In the genomic region with DNA sequence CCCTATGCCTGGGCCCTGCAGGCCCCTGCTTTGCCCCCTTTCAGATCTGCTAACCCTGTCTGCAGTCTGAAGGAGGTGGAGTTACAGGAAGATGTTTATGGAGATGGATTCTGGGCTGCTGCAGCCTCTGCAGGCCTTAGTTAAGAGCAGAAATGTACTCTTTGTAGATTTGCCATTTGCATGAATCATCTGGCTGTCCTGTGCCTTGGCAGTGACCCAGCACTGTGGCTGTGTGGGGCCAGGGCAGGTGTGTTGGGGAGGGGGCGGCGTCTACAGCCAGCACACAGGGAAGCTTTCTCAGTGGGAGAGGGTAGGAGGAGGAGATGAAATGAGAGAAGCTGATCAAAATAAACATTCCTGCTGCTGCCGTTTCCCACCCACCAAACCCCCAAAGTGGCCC, we compare ENCODE assay signal across 2 cellular contexts.
A peak's percentile ranks its signal among the peaks of the same experiment; 100 is the strongest.
TF ChIP-seq lines count a peak whose summit lies in the region.

No MANE protein-coding gene starts in this region.

TF ChIP-seq in IMR-90, 13 proteins besides CTCF, POLR2A, EP300 and RAD21:
- TF ChIP-seq MAFK (IDR thresholded peaks at IDR 0.05; ENCODE audit: low read depth, low read length) (no peak), FOS (IDR thresholded peaks at IDR 0.05; ENCODE audit: low read depth, low read length) (no peak), NFE2L2 (IDR thresholded peaks at IDR 0.05; ENCODE audit: low read depth, low read length) (no peak), MAZ (IDR thresholded peaks at IDR 0.05; ENCODE audit: borderline replicate concordance, low read depth, low read length) (no peak), RCOR1 (IDR thresholded peaks at IDR 0.05; ENCODE audit: insufficient replicate concordance, low read length) (no peak), BHLHE40 (IDR thresholded peaks at IDR 0.05; ENCODE audit: low read depth, low read length) (no peak), CHD1 (IDR thresholded peaks at IDR 0.05; ENCODE audit: low read depth, low read length) (no peak), MXI1 (IDR thresholded peaks at IDR 0.05; ENCODE audit: borderline replicate concordance, low read depth, low read length) (no peak), RFX5 (IDR thresholded peaks at IDR 0.05; ENCODE audit: low read depth, low read length) (no peak), CEBPB (IDR thresholded peaks at IDR 0.05; ENCODE audit: low read depth, low read length) (no peak), SMC3 (IDR thresholded peaks at IDR 0.05; ENCODE audit: low read depth, low read length) (no peak)
- TF ChIP-seq, protein P1, sequence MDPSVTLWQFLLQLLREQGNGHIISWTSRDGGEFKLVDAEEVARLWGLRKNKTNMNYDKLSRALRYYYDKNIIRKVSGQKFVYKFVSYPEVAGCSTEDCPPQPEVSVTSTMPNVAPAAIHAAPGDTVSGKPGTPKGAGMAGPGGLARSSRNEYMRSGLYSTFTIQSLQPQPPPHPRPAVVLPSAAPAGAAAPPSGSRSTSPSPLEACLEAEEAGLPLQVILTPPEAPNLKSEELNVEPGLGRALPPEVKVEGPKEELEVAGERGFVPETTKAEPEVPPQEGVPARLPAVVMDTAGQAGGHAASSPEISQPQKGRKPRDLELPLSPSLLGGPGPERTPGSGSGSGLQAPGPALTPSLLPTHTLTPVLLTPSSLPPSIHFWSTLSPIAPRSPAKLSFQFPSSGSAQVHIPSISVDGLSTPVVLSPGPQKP (IDR thresholded peaks at IDR 0.05; ENCODE audit: borderline replicate concordance, low read depth, low read length), result no peak
- TF ChIP-seq, protein P2, sequence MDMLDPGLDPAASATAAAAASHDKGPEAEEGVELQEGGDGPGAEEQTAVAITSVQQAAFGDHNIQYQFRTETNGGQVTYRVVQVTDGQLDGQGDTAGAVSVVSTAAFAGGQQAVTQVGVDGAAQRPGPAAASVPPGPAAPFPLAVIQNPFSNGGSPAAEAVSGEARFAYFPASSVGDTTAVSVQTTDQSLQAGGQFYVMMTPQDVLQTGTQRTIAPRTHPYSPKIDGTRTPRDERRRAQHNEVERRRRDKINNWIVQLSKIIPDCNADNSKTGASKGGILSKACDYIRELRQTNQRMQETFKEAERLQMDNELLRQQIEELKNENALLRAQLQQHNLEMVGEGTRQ (IDR thresholded peaks at IDR 0.05; ENCODE audit: low read depth, low read length), result no peak

TF ChIP-seq in SK-N-SH, 30 proteins besides CTCF, POLR2A, EP300 and RAD21:
- TF ChIP-seq, protein P2 (IDR thresholded peaks at IDR 0.05; ENCODE audit: borderline replicate concordance, low read depth, low read length), result no peak
- TF ChIP-seq TCF12 (IDR thresholded peaks at IDR 0.05) (peak; percentile 23; the same call in 1 of the 2 replicates), FOXJ3 (CRISPR knock-in tag; IDR thresholded peaks at IDR 0.05) (no peak), SIN3A (IDR thresholded peaks at IDR 0.05; ENCODE audit: borderline replicate concordance, low read depth, low read length) (no peak), NFIC (IDR thresholded peaks at IDR 0.05; ENCODE audit: borderline replicate concordance) (peak; percentile 49)
